1 cellular context compared by ENCODE assay signal in genomic region chr7:95395755-95396135, GRCh38.
TF ChIP-seq lines count a peak whose summit lies in the region.

No MANE protein-coding gene starts in this region.

TF ChIP-seq in HepG2, 621 proteins besides CTCF, POLR2A, EP300 and RAD21:
- 0 out of 2 replicates have a peak, but pooled peaks have one; percentile 12 for TF ChIP-seq ZNF292 (CRISPR knock-in tag; IDR thresholded peaks at IDR 0.05; ENCODE audit: borderline replicate concordance, low read depth)
- TF ChIP-seq MIXL1 (CRISPR knock-in tag; IDR thresholded peaks at IDR 0.05), result peak; percentile 8; the same call in 1 of the 2 replicates
- TF ChIP-seq ZNF772 (CRISPR knock-in tag; IDR thresholded peaks at IDR 0.05), result 0 out of 2 replicates have a peak, but pooled peaks have one; percentile 13
- no peak for TF ChIP-seq MTA1 (CRISPR knock-in tag; IDR thresholded peaks at IDR 0.05; ENCODE audit: borderline replicate concordance)
- TF ChIP-seq HNF1B (CRISPR knock-in tag; IDR thresholded peaks at IDR 0.05), result peak; percentile 54; the same call in 1 of the 2 replicates
- TF ChIP-seq ZNF234 (CRISPR knock-in tag; conservative IDR thresholded peaks at IDR 0.05), result peak; percentile 71; the same call in 1 of the 2 replicates
- TF ChIP-seq ZNF609 (CRISPR knock-in tag; IDR thresholded peaks at IDR 0.05; ENCODE audit: borderline replicate concordance), result no peak
